In the genomic region with DNA sequence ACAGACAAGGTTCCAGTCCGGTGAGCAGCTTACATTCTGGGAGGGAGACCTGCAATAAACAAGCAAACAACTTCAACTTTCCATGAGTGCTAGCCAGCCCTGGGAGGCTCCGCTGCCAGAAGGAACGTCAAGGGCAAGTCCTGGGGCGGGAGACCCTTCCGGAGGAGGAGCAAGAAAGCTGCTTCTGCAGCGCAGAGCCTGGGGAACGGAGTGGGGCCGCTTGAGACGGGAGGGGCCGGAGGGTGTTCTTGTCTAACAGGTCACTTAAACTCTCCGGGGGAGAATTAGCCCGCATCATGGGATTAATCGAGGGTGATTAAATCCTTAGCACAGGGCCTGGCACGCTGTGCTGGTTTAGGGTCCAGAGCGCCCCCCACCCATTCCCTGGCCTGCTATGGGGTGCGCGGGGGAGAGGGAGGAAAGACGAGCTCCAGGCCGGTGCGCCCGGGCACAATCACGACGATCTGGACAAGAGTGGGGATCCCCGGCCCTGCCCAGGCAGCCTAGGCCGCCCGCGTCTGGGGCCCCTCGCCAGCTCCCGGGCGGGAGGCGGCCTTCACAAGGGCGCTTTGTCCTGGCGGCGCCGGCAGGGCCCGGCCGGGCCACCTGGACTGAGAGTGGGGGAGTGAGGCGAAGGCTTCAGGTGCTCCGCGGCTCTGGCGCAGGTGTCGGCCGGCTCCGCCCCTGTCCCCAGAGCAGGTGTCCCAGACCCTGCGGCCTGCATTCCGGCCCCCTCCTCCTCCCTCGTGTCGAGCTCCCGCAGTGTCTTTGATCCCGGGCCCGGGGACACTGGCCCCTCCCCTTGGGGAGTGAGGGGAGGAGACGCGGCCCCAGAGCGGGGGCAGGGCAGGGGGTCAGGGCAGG, we compare ENCODE assay signal across 8 cellular contexts. TPM values are rescaled to one million over a fixed set of nuclear protein-coding genes. Genes with fewer than 3 reads are reported as not detected.
DNase-seq lines count a peak whose midpoint lies in the region; ATAC-seq and TF ChIP-seq lines count a peak whose summit lies in the region.

No MANE protein-coding gene starts in this region.

- H3K4me1 Mint-ChIP-seq in CD4-positive, alpha-beta memory T cell = peaks cover 20 to 60% (median 40%) of the 10 kb centered on the region in 4 donors
- H3K4me1 Mint-ChIP-seq in activated T-helper 2 cell treated with anti-CD3 and anti-CD28 coated beads, Interferon-gamma antibody, Interleukin-2, Interleukin-4, amounts not matched to agents 10 μg/mL and 5 μg/mL and 100 μg/mL, durations not matched to agents 14 hours and 24 hours and 36 hours (ENCODE audit: low read depth) = peaks cover 18% of the 10 kb centered on the region
- peaks cover 11% of the 10 kb centered on the region for H3K4me1 Mint-ChIP-seq in type B pancreatic cell (ENCODE audit: unreplicated experiment)

- H3K36me3 Mint-ChIP-seq in CD4-positive, alpha-beta memory T cell = peaks cover 0 to 15% of the 10 kb centered on the region in 2 donors
- no peaks in the 10 kb centered on the region for H3K36me3 Mint-ChIP-seq in activated T-helper 2 cell treated with anti-CD3 and anti-CD28 coated beads, Interferon-gamma antibody, Interleukin-2, Interleukin-4, amounts not matched to agents 10 μg/mL and 5 μg/mL and 100 μg/mL, durations not matched to agents 14 hours and 24 hours and 36 hours (ENCODE audit: low read depth)
- no peaks in the 10 kb centered on the region for H3K36me3 Mint-ChIP-seq in type B pancreatic cell

- peak in 1 of 5 donors; percentile 14 for DNase-seq in CD4-positive, alpha-beta memory T cell
- peak; percentile 25 for DNase-seq in NCI-H1417 treated with DMSO at 0.1 percent for 48 hours (lab: John Stamatoyannopoulos, UW)
- DNase-seq in activated T-helper 2 cell treated with anti-CD3 and anti-CD28 coated beads, Interferon-gamma antibody, Interleukin-2, Interleukin-4, amounts not matched to agents 10 μg/mL and 5 μg/mL and 100 μg/mL, durations not matched to agents 14 hours and 24 hours and 36 hours (ENCODE audit: low spot score) = no peak
- peak; percentile 4 for DNase-seq in kidney tubule cell (ENCODE audit: low spot score)
- DNase-seq in type B pancreatic cell (ENCODE audit: extremely low spot score, unreplicated experiment) = no peak
- DNase-seq in T1000 (lab: John Stamatoyannopoulos, UW) = no peak

- no peak for TF ChIP-seq CTCF in type B pancreatic cell (conservative IDR thresholded peaks at IDR 0.05)

- no peaks in the 10 kb centered on the region for H3K9me3 ChIP-seq in CD4-positive, alpha-beta memory T cell (ENCODE audit: control insufficient read depth in 1 of 2, low read length in 2 of 2)

- intact Hi-C loops in CD4-positive, alpha-beta memory T cell (cut with micrococcal nuclease) = no loop called here
- intact Hi-C loops in activated T-helper 2 cell treated with anti-CD3 and anti-CD28 coated beads, Interferon-gamma antibody, Interleukin-2, Interleukin-4, amounts not matched to agents 10 μg/mL and 5 μg/mL and 100 μg/mL, durations not matched to agents 14 hours and 24 hours and 36 hours (cut with micrococcal nuclease) = no loop called here

- ATAC-seq in GM18519 (IDR thresholded peaks at IDR 0.05; ENCODE audit: low FRiP score, unreplicated experiment) = no peak
- no peak for ATAC-seq in HG02981 (IDR thresholded peaks at IDR 0.05; ENCODE audit: unreplicated experiment)

- H3K27me3 Mint-ChIP-seq in CD4-positive, alpha-beta memory T cell = peaks cover 0 to 1% of the 10 kb centered on the region in 2 donors
- peaks cover 23% of the 10 kb centered on the region for H3K27me3 Mint-ChIP-seq in activated T-helper 2 cell treated with anti-CD3 and anti-CD28 coated beads, Interferon-gamma antibody, Interleukin-2, Interleukin-4, amounts not matched to agents 10 μg/mL and 5 μg/mL and 100 μg/mL, durations not matched to agents 14 hours and 24 hours and 36 hours (ENCODE audit: low read depth)
- peaks cover 31% of the 10 kb centered on the region for H3K27me3 Mint-ChIP-seq in type B pancreatic cell

- CTCF ChIA-PET in CD4-positive, alpha-beta memory T cell (lab: Charles Lee; ENCODE audit: partially characterized antibody) = no interaction called here

- H3K27ac Mint-ChIP-seq in CD4-positive, alpha-beta memory T cell = peak overlapping the region in 6 of 7 donors; percentile 10 to 78 (median 62)
- H3K27ac Mint-ChIP-seq in activated T-helper 2 cell treated with anti-CD3 and anti-CD28 coated beads, Interferon-gamma antibody, Interleukin-2, Interleukin-4, amounts not matched to agents 10 μg/mL and 5 μg/mL and 100 μg/mL, durations not matched to agents 14 hours and 24 hours and 36 hours = no peak overlapping the region
- H3K27ac Mint-ChIP-seq in type B pancreatic cell = peak overlapping the region; percentile 90

- H3K4me3 Mint-ChIP-seq in CD4-positive, alpha-beta memory T cell = peak overlapping the region; percentile 58 to 95 (median 74)
- peak overlapping the region; percentile 17 for H3K4me3 Mint-ChIP-seq in activated T-helper 2 cell treated with anti-CD3 and anti-CD28 coated beads, Interferon-gamma antibody, Interleukin-2, Interleukin-4, amounts not matched to agents 10 μg/mL and 5 μg/mL and 100 μg/mL, durations not matched to agents 14 hours and 24 hours and 36 hours (ENCODE audit: low read depth)
- peak overlapping the region; percentile 87 for H3K4me3 Mint-ChIP-seq in type B pancreatic cell

- no peak overlapping the region for H3K27ac ChIP-seq in CD4-positive, alpha-beta memory T cell (ENCODE audit: low read depth, low read length)

- H3K36me3 ChIP-seq in CD4-positive, alpha-beta memory T cell (ENCODE audit: insufficient read depth, low read length) = no peaks in the 10 kb centered on the region

- peak overlapping the region in 1 of 2 donors; percentile 43 for H3K4me3 ChIP-seq in CD4-positive, alpha-beta memory T cell (ENCODE audit: low read length in 2 of 2)

- POLR2A ChIA-PET in CD4-positive, alpha-beta memory T cell (lab: Charles Lee; ENCODE audit: partially characterized antibody) = interaction anchor here (1.8 kb wide), 1 partner anchor 8 kb away, joined by 7 read pairs; no protein-coding TSS in a partner anchor

- H3K9me3 Mint-ChIP-seq in CD4-positive, alpha-beta memory T cell = peaks cover 0 to 2% (median 0%) of the 10 kb centered on the region in 8 donors
- no peaks in the 10 kb centered on the region for H3K9me3 Mint-ChIP-seq in activated T-helper 2 cell treated with anti-CD3 and anti-CD28 coated beads, Interferon-gamma antibody, Interleukin-2, Interleukin-4, amounts not matched to agents 10 μg/mL and 5 μg/mL and 100 μg/mL, durations not matched to agents 14 hours and 24 hours and 36 hours
- H3K9me3 Mint-ChIP-seq in type B pancreatic cell = no peaks in the 10 kb centered on the region

- peaks cover 40% of the 10 kb centered on the region for H3K4me1 ChIP-seq in CD4-positive, alpha-beta memory T cell (ENCODE audit: insufficient read depth, low read length)

- no peaks in the 10 kb centered on the region for H3K27me3 ChIP-seq in CD4-positive, alpha-beta memory T cell (ENCODE audit: insufficient read depth, low read length)

RNA-seq across cellular contexts. Expression of a gene that starts 0.7 kb away (rescaled TPM):
- 1 to 10 TPM; 4.2 to 5.1 TPM for total RNA-seq in CD4-positive, alpha-beta memory T cell
- polyA plus RNA-seq in CD4-positive, alpha-beta memory T cell = 1 to 10 TPM; 3.1 to 8.6 TPM
- 0.07 and 0.30 TPM in 2 replicates for total RNA-seq in activated T-helper 2 cell treated with anti-CD3 and anti-CD28 coated beads, Interferon-gamma antibody, Interleukin-2, Interleukin-4, amounts not matched to agents 10 μg/mL and 5 μg/mL and 100 μg/mL, durations not matched to agents 14 hours and 24 hours and 36 hours
- total RNA-seq in type B pancreatic cell (ENCODE audit: low replicate concordance) = 12.4 and 29.9 TPM in 2 replicates

RNA-seq across cellular contexts. Expression of a gene that starts 4.1 kb away (rescaled TPM):
- total RNA-seq in CD4-positive, alpha-beta memory T cell = 10 to 100 TPM; 53.0 to 62.7 TPM
- polyA plus RNA-seq in CD4-positive, alpha-beta memory T cell = 10 to 100 TPM; 49.6 to 71.5 TPM
- total RNA-seq in activated T-helper 2 cell treated with anti-CD3 and anti-CD28 coated beads, Interferon-gamma antibody, Interleukin-2, Interleukin-4, amounts not matched to agents 10 μg/mL and 5 μg/mL and 100 μg/mL, durations not matched to agents 14 hours and 24 hours and 36 hours = 30.8 and 38.5 TPM in 2 replicates
- total RNA-seq in type B pancreatic cell (ENCODE audit: low replicate concordance) = 21.7 and 26.7 TPM in 2 replicates

RNA-seq across cellular contexts. Expression of a gene that starts 14.7 kb away (rescaled TPM):
- total RNA-seq in CD4-positive, alpha-beta memory T cell = 1 to 10 TPM; 4.5 to 4.8 TPM
- not detected for polyA plus RNA-seq in CD4-positive, alpha-beta memory T cell
- 1.4 and 1.7 TPM in 2 replicates for total RNA-seq in activated T-helper 2 cell treated with anti-CD3 and anti-CD28 coated beads, Interferon-gamma antibody, Interleukin-2, Interleukin-4, amounts not matched to agents 10 μg/mL and 5 μg/mL and 100 μg/mL, durations not matched to agents 14 hours and 24 hours and 36 hours
- 0.90 and 1.4 TPM in 2 replicates for total RNA-seq in type B pancreatic cell (ENCODE audit: low replicate concordance)

RNA-seq across cellular contexts. Expression of a gene that starts 36.3 kb away (rescaled TPM):
- under 1 TPM; 0.73 to 0.86 TPM for total RNA-seq in CD4-positive, alpha-beta memory T cell
- polyA plus RNA-seq in CD4-positive, alpha-beta memory T cell = under 1 TPM; 0.06 to 0.08 TPM
- 0.46 and 0.66 TPM in 2 replicates for total RNA-seq in activated T-helper 2 cell treated with anti-CD3 and anti-CD28 coated beads, Interferon-gamma antibody, Interleukin-2, Interleukin-4, amounts not matched to agents 10 μg/mL and 5 μg/mL and 100 μg/mL, durations not matched to agents 14 hours and 24 hours and 36 hours
- total RNA-seq in type B pancreatic cell (ENCODE audit: low replicate concordance) = 23.7 and 24.4 TPM in 2 replicates

Comparison
In these comparisons a context has a peak if more than half of its experiments do, and no peak if none do; other contexts are left out.
1. DNase-seq: peak in NCI-H1417 treated with DMSO at 0.1 percent for 48 hours (single experiment) and kidney tubule cell (single experiment); none in activated T-helper 2 cell treated with anti-CD3 and anti-CD28 coated beads, Interferon-gamma antibody, Interleukin-2, Interleukin-4, amounts not matched to agents 10 μg/mL and 5 μg/mL and 100 μg/mL, durations not matched to agents 14 hours and 24 hours and 36 hours (single experiment), type B pancreatic cell (single experiment) and T1000 (single experiment).
2. H3K4me3 Mint-ChIP-seq: peak in every context shown above with its lines; median percentile 87 in type B pancreatic cell; 74 in CD4-positive, alpha-beta memory T cell; 17 in activated T-helper 2 cell treated with anti-CD3 and anti-CD28 coated beads, Interferon-gamma antibody, Interleukin-2, Interleukin-4, amounts not matched to agents 10 μg/mL and 5 μg/mL and 100 μg/mL, durations not matched to agents 14 hours and 24 hours and 36 hours.